ENCODE assay signal across 19 cellular contexts in the genomic region with DNA sequence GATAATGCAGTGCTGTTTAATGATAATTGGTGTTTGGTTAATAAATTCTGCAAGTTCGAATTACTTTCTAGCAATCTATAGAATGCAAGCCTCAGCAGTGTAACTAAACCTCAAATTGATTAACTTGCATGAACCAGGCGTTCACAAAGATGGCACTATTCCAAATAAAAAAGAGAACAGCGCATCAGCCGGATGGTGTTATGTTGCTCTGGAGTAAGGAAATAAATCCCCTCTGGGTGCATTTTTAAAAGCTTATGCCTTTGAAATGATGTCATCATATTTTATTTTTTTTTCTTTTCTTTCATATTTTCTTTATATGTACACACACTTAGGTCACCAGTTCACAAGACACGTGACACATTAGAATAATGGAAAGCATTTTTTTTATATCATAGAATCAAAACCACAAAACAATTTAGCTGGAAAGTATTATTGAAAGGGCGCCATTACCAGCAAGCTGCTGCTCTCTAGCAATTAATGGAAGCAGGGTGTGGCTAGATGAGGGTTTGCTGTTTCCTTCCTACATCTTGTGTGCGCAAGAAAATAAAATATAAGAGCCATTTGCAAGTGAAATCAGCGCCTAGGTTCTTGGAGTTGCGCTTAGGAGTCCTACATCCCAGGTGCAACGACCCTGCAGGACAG.
DNase-seq lines count a peak whose midpoint lies in the region; ATAC-seq and TF ChIP-seq lines count a peak whose summit lies in the region.
"Had no signal": no experiment of that assay in that cellular context is flagged by ENCODE, and none has a peak within 500 bp of the region (broad histone marks: within the 10 kb centered on the region; RNA-seq: fewer than 3 reads in every experiment).

No MANE protein-coding gene starts in this region.

- H3K4me1 ChIP-seq in RWPE2 (ENCODE audit: insufficient read depth, poor library complexity, severe bottlenecking): peaks cover 8% of the 10 kb centered on the region
- H3K4me1 ChIP-seq: esophagus squamous epithelium had no signal

- no peaks in the 10 kb centered on the region for H3K36me3 ChIP-seq in RWPE2 (ENCODE audit: low read depth)
- H3K36me3 ChIP-seq: esophagus squamous epithelium, ovary had no signal

- H3K27ac ChIP-seq in RWPE2 (ENCODE audit: poor library complexity, severe bottlenecking) (no peak overlapping the region), coronary artery (no peak overlapping the region)
- H3K27ac ChIP-seq: esophagus squamous epithelium, ovary had no signal

- H3K4me3 ChIP-seq in RWPE2 (ENCODE audit: severe bottlenecking) (no peak overlapping the region), coronary artery (no peak overlapping the region)
- H3K4me3 ChIP-seq: esophagus squamous epithelium, ovary had no signal

- ATAC-seq in RWPE2 (ENCODE audit: low read depth): peak; percentile 74
- ATAC-seq: activated CD4-positive, alpha-beta T cell treated with anti-CD3 and anti-CD28 coated beads for 36 hours; effector memory CD8-positive, alpha-beta T cell; HCT116; left colon; naive thymus-derived CD8-positive, alpha-beta T cell; right cardiac atrium had no signal

- peak; percentile 18 for DNase-seq in COLO829 (ENCODE audit: low spot score)
- DNase-seq in NCI-H1105 treated with DMSO at 0.1 percent for 48 hours (lab: John Stamatoyannopoulos, UW): peak; percentile 99
- no peak for DNase-seq in RWPE2 (ENCODE audit: low spot score)
- peak; percentile 13 for DNase-seq in islet precursor cell
- no peak for DNase-seq in activated CD4-positive, alpha-beta T cell treated with anti-CD3 and anti-CD28 coated beads for 1 hour
- no peak for DNase-seq in NCI-H2227 treated with DMSO at 0.1 percent for 48 hours (lab: John Stamatoyannopoulos, UW)
- no peak for DNase-seq in coronary artery (ENCODE audit: low spot score)
- DNase-seq: activated CD4-positive, alpha-beta T cell treated with anti-CD3 and anti-CD28 coated beads for 36 hours; activated naive CD8-positive, alpha-beta T cell treated with anti-CD3 and anti-CD28 coated beads for 36 hours; effector memory CD8-positive, alpha-beta T cell; EL; esophagus squamous epithelium; left colon; naive thymus-derived CD8-positive, alpha-beta T cell; NCI-H1048; NCI-H345; ovary; right cardiac atrium had no signal

- H3K9me3 ChIP-seq in RWPE2 (ENCODE audit: severe bottlenecking): no peaks in the 10 kb centered on the region
- H3K9me3 ChIP-seq: esophagus squamous epithelium, ovary had no signal

- peaks cover 7% of the 10 kb centered on the region for H3K27me3 ChIP-seq in RWPE2 (ENCODE audit: insufficient read depth, poor library complexity, severe bottlenecking)
- H3K27me3 ChIP-seq: esophagus squamous epithelium, ovary had no signal

- no peak for TF ChIP-seq CTCF in RWPE2 (IDR thresholded peaks at IDR 0.05; ENCODE audit: poor library complexity, severe bottlenecking)
- TF ChIP-seq CTCF in coronary artery (IDR thresholded peaks at IDR 0.05): no peak

Comparison
In these comparisons a context has a peak if more than half of its experiments do, and no peak if none do; other contexts are left out.
1. DNase-seq: peak in COLO829 (single experiment), NCI-H1105 treated with DMSO at 0.1 percent for 48 hours (single experiment) and islet precursor cell (single experiment); none in RWPE2 (single experiment), activated CD4-positive, alpha-beta T cell treated with anti-CD3 and anti-CD28 coated beads for 1 hour (single experiment), NCI-H2227 treated with DMSO at 0.1 percent for 48 hours (single experiment) and coronary artery (single experiment).